ENCODE assay signal across 8 cellular contexts in genomic region chr15:66758217-66758616, GRCh38. TPM values are rescaled to one million over a fixed set of nuclear protein-coding genes. Genes with fewer than 3 reads are reported as not detected.
DNase-seq lines count a peak whose midpoint lies in the region; ATAC-seq, FAIRE-seq and TF ChIP-seq lines count a peak whose summit lies in the region.
"Not testable (repeated sequence)": the region's sequence is repeated elsewhere in the genome, so short reads cannot be mapped to it uniquely, and the experiment has no call there.

No MANE protein-coding gene starts in this region.

- peak overlapping the region; percentile 19; the same call in 1 of the 2 replicates for H3K4me3 ChIP-seq in PC-9
- not testable (repeated sequence) for H3K4me3 ChIP-seq in K562, cardiac muscle cell, stomach, tibial artery

- peaks cover 64% of the 10 kb centered on the region for H3K4me1 Mint-ChIP-seq in Calu3 (ENCODE audit: low read depth, unreplicated experiment)
- peaks cover 75% of the 10 kb centered on the region for H3K4me1 Mint-ChIP-seq in mesothelial cell of epicardium

- H3K27me3 ChIP-seq in PC-9 (ENCODE audit: insufficient read depth, low read depth); K562 (ENCODE audit: control insufficient read depth in 2 of 2, insufficient read depth in 2 of 2, low read length in 2 of 2); cardiac muscle cell; stomach; tibial artery: not testable (repeated sequence)

- H3F3A ChIP-seq in PC-9 (ENCODE audit: insufficient read depth, low read depth), result peaks cover 23% of the 10 kb centered on the region

- H3K9me2 ChIP-seq in PC-9 (ENCODE audit: insufficient read depth), result not testable (repeated sequence)

- CTCF ChIA-PET in Calu3 (lab: Charles Lee), result interaction anchor here (1.3 kb wide), 1 partner anchor 34 kb away, joined by 3 read pairs; no protein-coding TSS in a partner anchor
- CTCF ChIA-PET in PC-9 (lab: Charles Lee); K562 (lab: Yijun Ruan, JAX; ENCODE audit: low intra/inter-chr PET ratio): not testable (repeated sequence)

- not testable (repeated sequence) for H4K20me1 ChIP-seq in PC-9 (ENCODE audit: insufficient read depth); K562 (replicated peaks; ENCODE audit: control insufficient read depth, insufficient read depth, low read length)

- 83% methylated on average over 5 of the region's 6 CpGs for WGBS in K562 (ENCODE audit: insufficient coverage, low coverage, missing lambda C conversion rate)
- WGBS in stomach, 5 donors, result 38 to 63% (median 48%) methylated on average over 6 of the region's 6 CpGs

- not testable (repeated sequence) for H3K9me3 Mint-ChIP-seq in Calu3 (ENCODE audit: low read depth, unreplicated experiment); mesothelial cell of epicardium

- in situ Hi-C loops in K562 (cut with MboI), result not testable (repeated sequence)

- H3K79me2 ChIP-seq in PC-9 (ENCODE audit: low read depth); K562 (ENCODE audit: control insufficient read depth, insufficient read depth, low read length): not testable (repeated sequence)

- H3K9me3 ChIP-seq in PC-9 (ENCODE audit: insufficient read depth, low read depth); cardiac muscle cell (ENCODE audit: low read depth); tibial artery: not testable (repeated sequence)
- H3K9me3 ChIP-seq in K562 (replicated peaks; ENCODE audit: control insufficient read depth, insufficient read depth, low read depth, low read length), result peaks cover 17% of the 10 kb centered on the region
- H3K9me3 ChIP-seq in stomach, result peaks cover 0 to 10% (median 6%) of the 10 kb centered on the region in 4 donors

- H3K27me3 Mint-ChIP-seq in Calu3 (ENCODE audit: unreplicated experiment); mesothelial cell of epicardium (ENCODE audit: low read depth): not testable (repeated sequence)

- H3K4me2 ChIP-seq in PC-9, result peak overlapping the region; percentile 59
- H3K4me2 ChIP-seq in K562 (ENCODE audit: insufficient read depth, low read length), result not testable (repeated sequence)

- H3K4me1 ChIP-seq in PC-9 (replicated peaks; ENCODE audit: insufficient read depth) (peaks cover 62% of the 10 kb centered on the region), cardiac muscle cell (ENCODE audit: low read depth) (peaks cover 80% of the 10 kb centered on the region), stomach (peaks cover 40 to 88% (median 68%) of the 10 kb centered on the region in 4 donors), tibial artery (peaks cover 13 to 90% (median 72%) of the 10 kb centered on the region in 4 donors)
- H3K4me1 ChIP-seq in K562 (replicated peaks in 1 of 2; ENCODE audit: control insufficient read depth in 2 of 2, insufficient read depth in 2 of 2, low read length in 2 of 2), result not testable (repeated sequence)

- H3K9me1 ChIP-seq in K562 (ENCODE audit: control insufficient read depth, insufficient read depth, low read length), result not testable (repeated sequence)

- TF ChIP-seq EP300 in K562 (IDR thresholded peaks at IDR 0.05; ENCODE audit: low read length); stomach (IDR thresholded peaks at IDR 0.05): not testable (repeated sequence)

- ATAC-seq in K562, result not testable (repeated sequence)

- TF ChIP-seq CTCF in Calu3 (IDR thresholded peaks at IDR 0.05; ENCODE audit: unreplicated experiment); PC-9 (conservative IDR thresholded peaks at IDR 0.05); K562 (IDR thresholded peaks at IDR 0.05 in 2 of 3, conservative IDR thresholded peaks at IDR 0.05 in 1 of 3; ENCODE audit: insufficient read depth in 2 of 3, low read depth in 1 of 3, low read length in 3 of 3); cardiac muscle cell (IDR thresholded peaks at IDR 0.05; ENCODE audit: low read depth, low read length); mesothelial cell of epicardium (IDR thresholded peaks at IDR 0.05; ENCODE audit: unreplicated experiment); stomach (IDR thresholded peaks at IDR 0.05); tibial artery (IDR thresholded peaks at IDR 0.05): not testable (repeated sequence)

- DNase-seq in Calu3; PC-9; K562 (ENCODE audit: extremely low read depth in 1 of 4, low spot score in 3 of 4); cardiac muscle cell (ENCODE audit: low read depth in 1 of 2, low spot score in 1 of 2); mesothelial cell of epicardium (ENCODE audit: low spot score in 2 of 2, unreplicated experiment in 2 of 2); stomach; tibial artery: not testable (repeated sequence)
- peak; percentile 31 for DNase-seq in posterior vena cava (ENCODE audit: low spot score)

- FAIRE-seq in K562 (lab: Jason Lieb, UNC), result not testable (repeated sequence)

- POLR2A ChIA-PET in PC-9 (lab: Charles Lee; ENCODE audit: unreplicated experiment); K562 (lab: Yijun Ruan, JAX): not testable (repeated sequence)

- TF ChIP-seq RAD21 in K562 (CRISPR knock-in tag; conservative IDR thresholded peaks at IDR 0.05 in 1 of 2, IDR thresholded peaks at IDR 0.05 in 1 of 2), result not testable (repeated sequence)

- H3K36me3 Mint-ChIP-seq in Calu3 (ENCODE audit: insufficient read depth, unreplicated experiment) (peaks cover 47% of the 10 kb centered on the region), mesothelial cell of epicardium (peaks cover 23% of the 10 kb centered on the region)

- not testable (repeated sequence) for BruUV-seq in Calu3 (replicated peaks; lab: Mats Ljungman, UMichigan); PC-9 (replicated peaks; lab: Mats Ljungman, UMichigan); K562 (replicated peaks; lab: Mats Ljungman, UMichigan)

- H3K27ac ChIP-seq in PC-9 (peak overlapping the region; percentile 55), cardiac muscle cell (peak overlapping the region; percentile 87), stomach (peak overlapping the region in 3 of 5 donors; percentile 15 to 88 (median 29)), tibial artery (peak overlapping the region; percentile 88 to 92)
- not testable (repeated sequence) for H3K27ac ChIP-seq in K562 (ENCODE audit: extremely low read depth, low read depth, low read length)

- H3K4me3 Mint-ChIP-seq in Calu3 (ENCODE audit: low read depth, unreplicated experiment); mesothelial cell of epicardium: not testable (repeated sequence)

- intact Hi-C loops in Calu3 (cut with micrococcal nuclease; ENCODE audit: unreplicated experiment); PC-9 (cut with micrococcal nuclease; ENCODE audit: unreplicated experiment); K562 (cut with micrococcal nuclease); posterior vena cava (cut with DNase I); stomach (cut with DNase I; ENCODE audit: low total_unique reads); tibial artery (cut with DNase I; ENCODE audit: low total_unique reads): not testable (repeated sequence)

- H3K9ac ChIP-seq in K562 (ENCODE audit: insufficient read depth in 1 of 2, low read depth in 2 of 2, low read length in 2 of 2), result not testable (repeated sequence)

- TF ChIP-seq POLR2A in K562 (conservative IDR thresholded peaks at IDR 0.05); stomach (IDR thresholded peaks at IDR 0.05): not testable (repeated sequence)

- H3K36me3 ChIP-seq in PC-9 (ENCODE audit: low read depth); cardiac muscle cell; tibial artery: not testable (repeated sequence)
- peaks cover 18% of the 10 kb centered on the region; the same call in 2 of the 3 replicates for H3K36me3 ChIP-seq in K562 (ENCODE audit: control insufficient read depth, insufficient read depth, low read length)
- peaks cover 0 to 15% (median 6%) of the 10 kb centered on the region in 4 donors for H3K36me3 ChIP-seq in stomach

- H3K27ac Mint-ChIP-seq in Calu3 (ENCODE audit: unreplicated experiment) (peak overlapping the region; percentile 29), mesothelial cell of epicardium (peak overlapping the region; percentile 93)

- H2AFZ ChIP-seq in PC-9; K562 (ENCODE audit: low read depth, low read length): not testable (repeated sequence)

RNA-seq across cellular contexts. Expression of gene SMAD6, which starts 56.2 kb away (rescaled TPM):
- total RNA-seq in Calu3 (2022) (49.6 and 58.6 TPM in 2 replicates), PC-9 (2021) (7.1 and 10.6 TPM in 2 replicates), K562 (2014; rRNA removed) (11.3 and 14.5 TPM in 2 replicates), K562 (2014; rRNA removed; fragmentation: Illumina TruSeq; extraction: Trizol) (1.7 and 2.5 TPM in 2 replicates), K562 (2015; rRNA removed; fragmentation: Illumina TruSeq; extraction: Trizol) (3.7 and 4.1 TPM in 2 replicates), K562 (2021) (14.2 and 15.5 TPM in 2 replicates), cardiac muscle cell (232 and 274 TPM in 2 replicates), mesothelial cell of epicardium (164 to 176 TPM (median 176 TPM) in 3 replicates), posterior vena cava (10 to 100 TPM; 17.4 to 18.4 TPM), stomach (100 to 1,000 TPM in 2 of 5 donors, 10 to 100 TPM in 3; 20.4 to 112 (median 76.4) TPM)
- total RNA-seq in K562 (2011; cell fraction: chromatin; rRNA removed; ENCODE audit: low replicate concordance), result 54.6 and 73.2 TPM in 2 replicates
- 34.3 and 36.4 TPM in 2 replicates for total RNA-seq in K562 (2011; cell fraction: nucleolus; rRNA removed)
- 49.6 and 69.7 TPM in 2 replicates for total RNA-seq in K562 (2011; cell fraction: nucleoplasm; rRNA removed)
- polyA plus RNA-seq in K562 (2011; rRNA removed) (5.3 and 9.2 TPM in 2 replicates), K562 (2014; fragmentation: Illumina TruSeq; extraction: Trizol) (1.1 and 1.4 TPM in 2 replicates), K562 (2014; fragmentation: Nextera tagmentation; extraction: Ambion mirVana) (under 1 TPM; 0.10 to 0.13 TPM), K562 (2014; rRNA removed) (4.6 and 6.9 TPM in 2 replicates), cardiac muscle cell (106 and 155 TPM in 2 replicates), stomach (1 to 10 TPM; 4.0 to 5.7 (median 4.6) TPM)
- polyA plus RNA-seq in K562 (2011; cell fraction: cytosol; rRNA removed), result 4.6 and 10.2 TPM in 2 replicates
- 10.8 and 14.0 TPM in 2 replicates for polyA plus RNA-seq in K562 (2011; cell fraction: nucleus; rRNA removed)
- polyA plus RNA-seq in K562 (2012), result 7.4 and 21.2 TPM in 2 replicates
- polyA minus RNA-seq in K562 (2011; rRNA and poly(A)+ RNA removed), result 7.7 and 9.1 TPM in 2 replicates
- 12.8 and 25.8 TPM in 2 replicates for polyA minus RNA-seq in K562 (2011; cell fraction: cytosol; rRNA and poly(A)+ RNA removed)
- 13.9 and 32.1 TPM in 2 replicates for polyA minus RNA-seq in K562 (2011; cell fraction: nucleus; rRNA and poly(A)+ RNA removed)
